Comparison of ENCODE assay signal across 13 cellular contexts in the genomic region with DNA sequence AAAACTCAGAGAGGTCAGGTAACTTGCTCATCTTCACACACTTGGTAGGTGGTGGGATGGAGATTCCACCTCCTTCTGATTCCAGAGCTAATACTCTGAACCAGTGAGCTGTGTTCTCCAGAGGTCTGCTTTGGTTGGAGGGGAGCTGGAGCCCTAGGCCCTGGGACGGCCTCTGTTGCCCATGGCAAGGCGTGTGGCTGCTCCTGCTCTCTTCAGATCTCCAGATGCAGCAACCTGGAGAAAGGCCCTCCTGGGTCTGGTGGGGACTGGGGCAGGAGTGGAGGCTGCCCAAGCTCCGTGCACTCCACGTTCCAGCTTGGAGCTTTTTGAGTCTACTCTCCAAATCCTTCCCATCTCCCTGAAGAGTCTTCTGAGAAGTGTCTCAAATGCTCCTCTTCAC.
"Had no signal": no experiment of that assay in that cellular context is flagged by ENCODE, and none has a peak within 500 bp of the region (broad histone marks: within the 10 kb centered on the region; RNA-seq: fewer than 3 reads in every experiment).

No MANE protein-coding gene starts in this region.

- H3K27ac Mint-ChIP-seq: activated naive CD4-positive, alpha-beta T cell treated with anti-CD3 and anti-CD28 coated beads, Interleukin-2, amount 50 U/mL, for 24 hours; memory B cell had no signal

- H3K4me3 Mint-ChIP-seq: activated naive CD4-positive, alpha-beta T cell treated with anti-CD3 and anti-CD28 coated beads, Interleukin-2, amount 50 U/mL, for 24 hours; memory B cell; nephron had no signal

- H3K27me3 ChIP-seq: colonic mucosa, right lobe of liver, tibial artery, uterus had no signal

- H3K27me3 Mint-ChIP-seq: activated naive CD4-positive, alpha-beta T cell treated with anti-CD3 and anti-CD28 coated beads, Interleukin-2, amount 50 U/mL, for 24 hours; memory B cell; progenitor cell of endocrine pancreas had no signal

- DNase-seq: activated CD4-positive, alpha-beta T cell treated with anti-CD3 and anti-CD28 coated beads, Interleukin-2, amount 50 U/mL, for 4 hours; amniotic stem cell; colonic mucosa; foreskin fibroblast; left ventricle myocardium superior; right lobe of liver; tibial artery; uterus had no signal

- H3K36me3 ChIP-seq: right lobe of liver, uterus had no signal

- ATAC-seq: left ventricle myocardium superior, right lobe of liver had no signal

- H3K9me3 ChIP-seq: colonic mucosa, right lobe of liver, tibial artery, uterus had no signal

- H3K4me3 ChIP-seq: colonic mucosa, right lobe of liver, smooth muscle cell, tibial artery, uterus had no signal

- H3K9me3 Mint-ChIP-seq: activated naive CD4-positive, alpha-beta T cell treated with anti-CD3 and anti-CD28 coated beads, Interleukin-2, amount 50 U/mL, for 24 hours; memory B cell; nephron had no signal

- H3K27ac ChIP-seq: colonic mucosa, right lobe of liver, tibial artery, uterus had no signal
